8 cellular contexts compared by ENCODE assay signal in the genomic region with DNA sequence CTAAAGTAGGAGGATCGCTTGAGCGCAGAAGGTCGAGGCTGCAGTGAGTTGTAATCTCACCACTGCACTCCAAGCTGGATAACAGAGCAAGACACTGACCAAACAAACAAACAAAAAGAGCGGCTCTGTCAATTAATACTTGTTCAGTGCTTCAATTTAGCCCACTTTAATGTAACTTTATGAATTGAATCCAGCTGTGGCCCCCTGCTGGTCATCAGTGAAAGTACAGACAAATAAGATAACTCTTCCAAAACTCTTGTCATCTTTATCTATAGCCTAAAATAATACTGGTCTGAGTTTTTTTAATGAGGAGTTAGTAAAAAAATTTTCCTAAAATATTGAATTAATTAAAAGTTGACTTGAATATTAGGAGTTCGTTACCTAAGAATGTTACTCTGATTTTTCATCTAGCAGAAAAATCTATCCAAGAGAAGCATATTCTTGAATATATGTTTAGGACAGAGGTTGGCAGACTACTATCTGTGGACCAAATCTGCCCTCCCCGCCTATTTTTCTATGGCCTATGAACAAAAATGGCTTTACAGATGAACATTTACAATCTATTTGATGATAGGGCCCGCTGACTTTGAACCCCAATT. TPM values are rescaled to one million over a fixed set of nuclear protein-coding genes. Genes with fewer than 3 reads are reported as not detected.
DNase-seq lines count a peak whose midpoint lies in the region; FAIRE-seq and TF ChIP-seq lines count a peak whose summit lies in the region.

No MANE protein-coding gene starts in this region.

- WGBS in liver, result 58% methylated on average over 7 of the region's 7 CpGs

- H3K27ac ChIP-seq in MM.1S (ENCODE audit: low read length), result no peak overlapping the region
- H3K27ac ChIP-seq in breast epithelium, result no peak overlapping the region
- H3K27ac ChIP-seq in liver (ENCODE audit: low read depth in 1 of 2, low read length in 2 of 2), result no peak overlapping the region

- H3K9ac ChIP-seq in MM.1S (ENCODE audit: low read length), result no peak overlapping the region
- H3K9ac ChIP-seq in liver (ENCODE audit: low read depth in 1 of 2, low read length in 2 of 2), result no peak overlapping the region

- no peaks in the 10 kb centered on the region for H3K9me3 Mint-ChIP-seq in T-helper 2 cell treated with Interferon-gamma antibody and Interleukin-4, amounts not matched to agents 5 μg/mL and 100 μg/mL, for 36 hours

- H3K36me3 Mint-ChIP-seq in T-helper 2 cell treated with Interferon-gamma antibody and Interleukin-4, amounts not matched to agents 5 μg/mL and 100 μg/mL, for 36 hours (ENCODE audit: low read depth), result no peaks in the 10 kb centered on the region

- no peak for TF ChIP-seq POLR2A in breast epithelium (IDR thresholded peaks at IDR 0.05)

- H3K27ac Mint-ChIP-seq in T-helper 2 cell treated with Interferon-gamma antibody and Interleukin-4, amounts not matched to agents 5 μg/mL and 100 μg/mL, for 36 hours, result no peak overlapping the region

- no peaks in the 10 kb centered on the region for H3K79me2 ChIP-seq in MM.1S (ENCODE audit: low read length)

- no peaks in the 10 kb centered on the region for H3K9me2 ChIP-seq in MM.1S (replicated peaks; ENCODE audit: insufficient read depth, low read length)

- no peaks in the 10 kb centered on the region for H3K4me1 Mint-ChIP-seq in T-helper 2 cell treated with Interferon-gamma antibody and Interleukin-4, amounts not matched to agents 5 μg/mL and 100 μg/mL, for 36 hours (ENCODE audit: low read depth)

- no peak overlapping the region for H3K4me3 Mint-ChIP-seq in T-helper 2 cell treated with Interferon-gamma antibody and Interleukin-4, amounts not matched to agents 5 μg/mL and 100 μg/mL, for 36 hours

- no peak overlapping the region for H3K4me2 ChIP-seq in MM.1S (ENCODE audit: low read depth, low read length)

- H3K4me1 ChIP-seq in MM.1S (ENCODE audit: low read length) (no peaks in the 10 kb centered on the region), breast epithelium (no peaks in the 10 kb centered on the region), liver (ENCODE audit: control insufficient read depth in 4 of 4, insufficient read depth in 4 of 4, low read length in 3 of 4) (no peaks in the 10 kb centered on the region)

- H3F3A ChIP-seq in MM.1S (ENCODE audit: insufficient read depth, low read length), result no peaks in the 10 kb centered on the region

- no peaks in the 10 kb centered on the region for H3K27me3 Mint-ChIP-seq in T-helper 2 cell treated with Interferon-gamma antibody and Interleukin-4, amounts not matched to agents 5 μg/mL and 100 μg/mL, for 36 hours (ENCODE audit: low read depth)

- no peaks in the 10 kb centered on the region for H3K36me3 ChIP-seq in MM.1S (replicated peaks; ENCODE audit: insufficient read depth, low read length)
- H3K36me3 ChIP-seq in breast epithelium, result peaks cover 5% of the 10 kb centered on the region
- H3K36me3 ChIP-seq in liver (ENCODE audit: control insufficient read depth in 4 of 4, insufficient read depth in 3 of 4, low read depth in 1 of 4, low read length in 3 of 4), result no peaks in the 10 kb centered on the region

- DNase-seq in T-helper 2 cell (peak in 4 of 5 experiments; percentile 5 to 51 (median 20)), MM.1S (peak; percentile 50), breast epithelium (ENCODE audit: low spot score in 2 of 2) (no peak), 8988T (no peak)
- DNase-seq in T-helper 2 cell treated with Interferon-gamma antibody and Interleukin-4, amounts not matched to agents 5 μg/mL and 100 μg/mL, for 36 hours (ENCODE audit: low spot score), result no peak
- DNase-seq in stimulated activated CD8-positive, alpha-beta memory T cell treated with anti-CD3 and anti-CD28 coated beads, Interleukin-2, amount 100 ng/mL, for 1 hour (ENCODE audit: low read depth in 2 of 2), result peak; percentile 9 to 17

- no peaks in the 10 kb centered on the region for H4K20me1 ChIP-seq in MM.1S (ENCODE audit: insufficient read depth, low read length)

- H3K4me3 ChIP-seq in MM.1S (ENCODE audit: low read length), result no peak overlapping the region
- no peak overlapping the region for H3K4me3 ChIP-seq in breast epithelium
- H3K4me3 ChIP-seq in liver (ENCODE audit: low read depth in 1 of 3, low read length in 3 of 3), result no peak overlapping the region

- TF ChIP-seq CTCF in MM.1S (IDR thresholded peaks at IDR 0.05; ENCODE audit: low read length), result peak; percentile 78
- peak; percentile 67 to 78 (median 70) for TF ChIP-seq CTCF in breast epithelium (IDR thresholded peaks at IDR 0.05)
- TF ChIP-seq CTCF in liver (IDR thresholded peaks at IDR 0.05; ENCODE audit: low read depth, low read length, missing input control), result peak; percentile 63

- intact Hi-C loops in breast epithelium (cut with DNase I; ENCODE audit: low total_unique reads), result loop anchor here (10.0 kb wide), 1 partner anchor 104 kb away; the partner anchor contains the start of gene MRPL39

- H3K27me3 ChIP-seq in MM.1S (replicated peaks; ENCODE audit: insufficient read depth, low read length) (no peaks in the 10 kb centered on the region), breast epithelium (no peaks in the 10 kb centered on the region), liver (ENCODE audit: control insufficient read depth in 4 of 4, insufficient read depth in 4 of 4, low read length in 3 of 4) (no peaks in the 10 kb centered on the region)

- peak; percentile 67 to 74 for TF ChIP-seq RAD21 in liver (IDR thresholded peaks at IDR 0.05)

- H2AFZ ChIP-seq in MM.1S (ENCODE audit: low read length), result no peak overlapping the region

- H3K9me3 ChIP-seq in MM.1S (replicated peaks; ENCODE audit: insufficient read depth, low read length), result no peaks in the 10 kb centered on the region
- no peaks in the 10 kb centered on the region for H3K9me3 ChIP-seq in breast epithelium
- no peaks in the 10 kb centered on the region for H3K9me3 ChIP-seq in liver (ENCODE audit: control insufficient read depth in 4 of 4, low read length in 3 of 4)

- FAIRE-seq in TTC549 (lab: Jason Lieb, UNC), result peak; percentile 74

TF ChIP-seq in liver, 16 proteins besides CTCF, POLR2A, EP300 and RAD21:
- TF ChIP-seq GABPA (IDR thresholded peaks at IDR 0.05 in 1 of 2, conservative IDR thresholded peaks at IDR 0.05 in 1 of 2) (no peak), ZBTB33 (IDR thresholded peaks at IDR 0.05) (no peak), NR2F2 (IDR thresholded peaks at IDR 0.05) (no peak), FOXA1 (IDR thresholded peaks at IDR 0.05) (no peak), TAF1 (conservative IDR thresholded peaks at IDR 0.05) (no peak), HNF4G (IDR thresholded peaks at IDR 0.05) (no peak), REST (IDR thresholded peaks at IDR 0.05) (no peak), JUND (IDR thresholded peaks at IDR 0.05) (no peak), EGR1 (IDR thresholded peaks at IDR 0.05; ENCODE audit: low read depth in 2 of 2) (no peak), YY1 (IDR thresholded peaks at IDR 0.05) (no peak), HNF4A (conservative IDR thresholded peaks at IDR 0.05) (no peak), SP1 (IDR thresholded peaks at IDR 0.05) (no peak), FOXA2 (IDR thresholded peaks at IDR 0.05) (no peak), RXRA (IDR thresholded peaks at IDR 0.05) (no peak)
- TF ChIP-seq, protein P1, sequence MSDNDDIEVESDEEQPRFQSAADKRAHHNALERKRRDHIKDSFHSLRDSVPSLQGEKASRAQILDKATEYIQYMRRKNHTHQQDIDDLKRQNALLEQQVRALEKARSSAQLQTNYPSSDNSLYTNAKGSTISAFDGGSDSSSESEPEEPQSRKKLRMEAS (IDR thresholded peaks at IDR 0.05), result no peak

RNA-seq across cellular contexts. Expression of gene ATP5PF, which starts 26.1 kb away (rescaled TPM):
- total RNA-seq in breast epithelium (100 to 1,000 TPM in 1 of 3 donors, 10 to 100 TPM in 2; 72.1 to 106 (median 77.3) TPM), liver (100 to 1,000 TPM in 1 of 2 donors, 10 to 100 TPM in 1; 77.2 to 101 TPM)
- polyA plus RNA-seq in liver, result 100 to 1,000 TPM; 317 to 637 TPM

RNA-seq across cellular contexts. Expression of gene GABPA, which starts 26.2 kb away (rescaled TPM):
- total RNA-seq in breast epithelium, result 10 to 100 TPM; 25.8 to 35.3 (median 28.8) TPM
- 10 to 100 TPM; 17.3 to 19.4 TPM for total RNA-seq in liver
- polyA plus RNA-seq in liver, result 1 to 10 TPM; 5.4 to 5.7 TPM

Comparison
In these comparisons a context has a peak if more than half of its experiments do, and no peak if none do; other contexts are left out.
1. DNase-seq: peak in T-helper 2 cell (4 of 5), MM.1S (single experiment) and stimulated activated CD8-positive, alpha-beta memory T cell treated with anti-CD3 and anti-CD28 coated beads, Interleukin-2, amount 100 ng/mL, for 1 hour (2 of 2); none in T-helper 2 cell treated with Interferon-gamma antibody and Interleukin-4, amounts not matched to agents 5 μg/mL and 100 μg/mL, for 36 hours (single experiment), breast epithelium (0 of 2) and 8988T (single experiment).
2. Peak in every context shown above with its lines, with median percentiles within 50 percentile points of each other: CTCF ChIP-seq.